Comparison of ENCODE assay signal across 8 cellular contexts in genomic region chr5:23400951-23401350, GRCh38.
"Had no signal": no experiment of that assay in that cellular context is flagged by ENCODE, and none has a peak within 500 bp of the region (broad histone marks: within the 10 kb centered on the region; RNA-seq: fewer than 3 reads in every experiment).

No MANE protein-coding gene starts in this region.

- FAIRE-seq: H1, H54, K562 had no signal

- H3K4me3 ChIP-seq: GM23338, K562 had no signal

- ATAC-seq: GM23338, K562 had no signal

- H3K4me2 ChIP-seq: GM23338 had no signal

- DNase-seq: H9, HCEC 1CT, IMR-90, KG1 had no signal
